In the genomic region with DNA sequence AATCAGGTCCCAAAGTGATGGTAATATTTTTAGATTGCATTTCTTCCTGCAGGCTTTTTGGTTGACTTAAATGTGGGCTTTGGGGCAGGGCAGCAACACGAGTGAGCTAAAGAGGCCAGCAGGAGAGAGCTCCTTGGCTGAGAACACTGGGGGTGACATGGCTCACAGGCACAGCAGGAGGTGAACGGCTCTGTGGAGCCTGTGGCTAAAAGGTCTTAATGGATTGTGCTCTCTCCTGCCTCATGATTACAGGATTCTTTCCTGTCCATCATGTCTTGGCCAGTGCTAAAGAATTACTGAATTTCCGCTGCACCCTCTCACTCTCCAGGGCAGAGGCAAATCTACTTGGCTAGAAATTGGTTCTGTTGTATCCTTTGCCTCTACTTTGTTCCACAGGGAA, we compare ENCODE assay signal across 21 cellular contexts.
"Had no signal": no experiment of that assay in that cellular context is flagged by ENCODE, and none has a peak within 500 bp of the region (broad histone marks: within the 10 kb centered on the region; RNA-seq: fewer than 3 reads in every experiment).

No MANE protein-coding gene starts in this region.

- H3K4me3 ChIP-seq: coronary artery, dorsolateral prefrontal cortex, mucosa of descending colon, ovary, suprapubic skin, thyroid gland had no signal

- H3K9me3 Mint-ChIP-seq: type B pancreatic cell had no signal

- H3K36me3 ChIP-seq: ovary, suprapubic skin, thyroid gland had no signal

- H3K36me3 Mint-ChIP-seq: naive thymus-derived CD8-positive, alpha-beta T cell; stimulated activated effector memory CD8-positive, alpha-beta T cell treated with anti-CD3 and anti-CD28 coated beads, Interleukin-12 subunit alpha, Interleukin-12 subunit beta, amount 100 ng/mL, for 72 hours; type B pancreatic cell had no signal

- H3K4me1 ChIP-seq: suprapubic skin had no signal

- H3K4me3 Mint-ChIP-seq: naive thymus-derived CD8-positive, alpha-beta T cell; neural crest cell; stimulated activated effector memory CD8-positive, alpha-beta T cell treated with anti-CD3 and anti-CD28 coated beads, Interleukin-12 subunit alpha, Interleukin-12 subunit beta, amount 100 ng/mL, for 72 hours; type B pancreatic cell had no signal

- H3K27me3 ChIP-seq: ovary, suprapubic skin, thyroid gland had no signal

- H3K27ac ChIP-seq: coronary artery, dorsolateral prefrontal cortex, ovary, suprapubic skin, thyroid gland had no signal

- H3K9me3 ChIP-seq: mucosa of descending colon, ovary, thyroid gland had no signal

- H3K4me1 Mint-ChIP-seq: naive thymus-derived CD8-positive, alpha-beta T cell; stimulated activated effector memory CD8-positive, alpha-beta T cell treated with anti-CD3 and anti-CD28 coated beads, Interleukin-12 subunit alpha, Interleukin-12 subunit beta, amount 100 ng/mL, for 72 hours had no signal

- DNase-seq: dorsolateral prefrontal cortex; effector CD8-positive, alpha-beta T cell; kidney glomerular epithelial cell; mammary epithelial cell; mucosa of descending colon; naive thymus-derived CD8-positive, alpha-beta T cell; nucleus accumbens; ovary; right cardiac atrium; small intestine; stimulated activated CD4-positive, alpha-beta T cell treated with anti-CD3 and anti-CD28 coated beads, Interleukin-12 subunit alpha, Interleukin-12 subunit beta, amount 100 ng/mL, for 4 hours; stimulated activated CD4-positive, alpha-beta T cell treated with anti-CD3 and anti-CD28 coated beads, Interleukin-2, amount 100 ng/mL, for 48 hours; stimulated activated CD8-positive, alpha-beta memory T cell treated with anti-CD3 and anti-CD28 coated beads, Interleukin-4, amount 100 ng/mL, for 48 hours; stimulated activated naive CD8-positive, alpha-beta T cell treated with anti-CD3 and anti-CD28 coated beads, Interleukin-15, Interleukin-2, amounts not matched to agents 100 U/mL and 50 U/mL, for 24 hours; thyroid gland had no signal

- H3K27ac Mint-ChIP-seq: stimulated activated effector memory CD8-positive, alpha-beta T cell treated with anti-CD3 and anti-CD28 coated beads, Interleukin-12 subunit alpha, Interleukin-12 subunit beta, amount 100 ng/mL, for 72 hours; type B pancreatic cell had no signal

- ATAC-seq: esophagus mucosa; mucosa of descending colon; naive thymus-derived CD8-positive, alpha-beta T cell; right cardiac atrium; stimulated activated effector memory CD8-positive, alpha-beta T cell treated with anti-CD3 and anti-CD28 coated beads, Interleukin-12 subunit alpha, Interleukin-12 subunit beta, amount 100 ng/mL, for 72 hours; stimulated activated naive CD8-positive, alpha-beta T cell treated with anti-CD3 and anti-CD28 coated beads, Interleukin-15, Interleukin-2, amounts not matched to agents 100 U/mL and 50 U/mL, for 24 hours had no signal
